ENCODE assay signal across 16 cellular contexts in the genomic region with DNA sequence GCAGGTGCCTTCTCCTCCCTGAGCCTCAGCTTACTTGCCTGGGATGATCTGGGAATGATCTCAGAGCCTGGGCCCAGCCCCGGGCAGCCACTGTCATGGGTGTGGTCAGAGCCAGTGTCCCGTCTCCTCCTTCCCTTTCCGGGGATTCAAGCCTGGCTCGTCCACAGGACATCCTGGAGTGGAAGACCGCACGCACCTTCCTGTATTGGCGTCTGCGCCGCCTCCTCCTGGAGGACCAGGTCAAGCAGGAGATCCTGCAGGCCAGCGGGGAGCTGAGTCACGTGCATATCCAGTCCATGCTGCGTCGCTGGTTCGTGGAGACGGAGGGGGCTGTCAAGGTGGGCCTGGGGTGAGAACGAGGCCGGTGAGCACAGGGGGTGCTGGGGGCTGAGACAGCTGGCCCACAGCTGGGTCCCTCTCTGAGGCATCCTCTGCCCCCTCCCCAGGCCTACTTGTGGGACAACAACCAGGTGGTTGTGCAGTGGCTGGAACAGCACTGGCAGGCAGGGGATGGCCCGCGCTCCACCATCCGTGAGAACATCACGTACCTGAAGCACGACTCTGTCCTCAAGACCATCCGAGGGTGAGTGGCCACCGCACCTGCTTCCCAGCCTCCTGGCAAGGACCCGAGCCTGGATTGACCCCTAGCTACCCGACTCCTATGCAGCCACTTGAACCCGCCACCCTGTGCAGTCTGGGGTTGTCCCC. TPM values are rescaled to one million over a fixed set of nuclear protein-coding genes. Genes with fewer than 3 reads are reported as not detected.
"Had no signal": no experiment of that assay in that cellular context is flagged by ENCODE, and none has a peak within 500 bp of the region (broad histone marks: within the 10 kb centered on the region; RNA-seq: fewer than 3 reads in every experiment).

No MANE protein-coding gene starts in this region.

- ATAC-seq: activated CD4-positive, alpha-beta T cell treated with anti-CD3 and anti-CD28 coated beads for 36 hours; esophagus mucosa; T-helper 17 cell had no signal

- DNase-seq: activated CD4-positive, alpha-beta memory T cell treated with anti-CD3 and anti-CD28 coated beads for 36 hours; activated CD4-positive, alpha-beta T cell treated with anti-CD3 and anti-CD28 coated beads for 36 hours; activated CD8-positive, alpha-beta memory T cell treated with anti-CD3 and anti-CD28 coated beads, Interleukin-2, amount 10 ng/mL, durations not matched to agents 7 days and 5 days; activated naive CD4-positive, alpha-beta T cell treated with anti-CD3 and anti-CD28 coated beads, Interleukin-2, amount 50 U/mL, for 16 hours; activated T-cell treated with anti-CD3 and anti-CD28 coated beads, Interleukin-2, amount 50 U/mL, for 1 hour; glutamatergic neuron; left colon; naive B cell; spleen; T-helper 17 cell; testis; upper lobe of right lung had no signal

- H3K4me3 ChIP-seq: cardiac muscle cell, spleen, testis, upper lobe of right lung had no signal

- H3K27ac ChIP-seq: cardiac muscle cell, spleen, testis, upper lobe of right lung had no signal

- H3K27me3 ChIP-seq: cardiac muscle cell, spleen, testis, upper lobe of right lung had no signal

- H3K9me3 ChIP-seq: testis, upper lobe of right lung had no signal

- H3K4me1 ChIP-seq: testis, upper lobe of right lung had no signal

RNA-seq across cellular contexts. Expression of gene FOXN4, which starts 44.0 kb away (rescaled TPM):
- total RNA-seq: activated CD4-positive, alpha-beta memory T cell treated with anti-CD3 and anti-CD28 coated beads for 36 hours; activated CD4-positive, alpha-beta T cell treated with anti-CD3 and anti-CD28 coated beads for 36 hours; activated CD8-positive, alpha-beta memory T cell treated with anti-CD3 and anti-CD28 coated beads, Interleukin-2, amount 10 ng/mL, durations not matched to agents 7 days and 5 days; esophagus mucosa; fibroblast of villous mesenchyme; left colon; mononuclear cell; spleen; T-helper 17 cell; upper lobe of right lung had no signal
